In the genomic region with DNA sequence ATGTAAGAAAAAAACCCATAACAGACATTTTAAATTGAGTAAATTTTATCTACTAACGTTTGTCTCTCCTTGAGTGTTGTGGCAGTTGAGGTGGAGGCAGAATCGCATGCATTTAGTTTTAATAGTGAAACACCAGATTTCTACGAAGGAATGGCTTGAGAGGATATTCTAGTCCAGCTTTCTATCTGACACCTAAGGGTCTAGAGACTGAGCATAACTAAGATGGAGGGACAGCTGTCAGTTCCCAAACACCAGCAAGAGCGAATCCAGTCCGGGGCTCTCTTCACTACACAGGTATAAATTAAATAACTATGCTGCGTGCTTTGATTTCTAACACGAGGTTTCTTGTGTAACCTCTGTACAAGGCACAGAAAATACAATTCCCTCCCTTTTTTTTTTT, we compare ENCODE assay signal across 9 cellular contexts. TPM values are rescaled to one million over a fixed set of nuclear protein-coding genes. Genes with fewer than 3 reads are reported as not detected.
DNase-seq lines count a peak whose midpoint lies in the region; ATAC-seq and TF ChIP-seq lines count a peak whose summit lies in the region.
"Had no signal": no experiment of that assay in that cellular context is flagged by ENCODE, and none has a peak within 500 bp of the region (broad histone marks: within the 10 kb centered on the region; RNA-seq: fewer than 3 reads in every experiment).

No MANE protein-coding gene starts in this region.

- no peak for DNase-seq in CD8-positive, alpha-beta memory T cell
- DNase-seq in coronary artery (ENCODE audit: low spot score) (no peak), neural crest cell (ENCODE audit: low read depth, low spot score) (no peak), SW480 (ENCODE audit: low spot score) (no peak)

- H3K27ac ChIP-seq in CD8-positive, alpha-beta memory T cell (ENCODE audit: low read depth, low read length) = peak overlapping the region; percentile 89
- no peak overlapping the region for H3K27ac ChIP-seq in coronary artery

- peaks cover 62 to 83% (median 77%) of the 10 kb centered on the region in 3 donors for H3K4me1 Mint-ChIP-seq in CD8-positive, alpha-beta memory T cell
- peaks cover 32% of the 10 kb centered on the region for H3K4me1 Mint-ChIP-seq in neural crest cell

- no peaks in the 10 kb centered on the region for H3K27me3 ChIP-seq in CD8-positive, alpha-beta memory T cell (ENCODE audit: insufficient read depth, low read length, poor library complexity, severe bottlenecking)
- H3K27me3 ChIP-seq in Loucy (ENCODE audit: insufficient read depth, low read length, poor library complexity, severe bottlenecking) = no peaks in the 10 kb centered on the region
- H3K27me3 ChIP-seq: foreskin keratinocyte had no signal

- H3K4me1 ChIP-seq in CD8-positive, alpha-beta memory T cell (ENCODE audit: insufficient read depth, low read length) = peaks cover 57% of the 10 kb centered on the region
- peaks cover 65% of the 10 kb centered on the region for H3K4me1 ChIP-seq in Loucy (ENCODE audit: insufficient read depth, low read length, poor library complexity, severe bottlenecking)

- H3F3A ChIP-seq in Loucy (ENCODE audit: low read depth) = 0 out of 2 replicates have a peak, but pooled peaks cover 5% of the 10 kb centered on the region

- no peak overlapping the region for H2AFZ ChIP-seq in Loucy (ENCODE audit: low read length)

- peaks cover 0 to 33% (median 1%) of the 10 kb centered on the region in 3 donors for H3K36me3 Mint-ChIP-seq in CD8-positive, alpha-beta memory T cell
- H3K36me3 Mint-ChIP-seq in neural crest cell (ENCODE audit: low read depth) = no peaks in the 10 kb centered on the region

- H3K79me2 ChIP-seq in Loucy (ENCODE audit: insufficient read depth, low read length) = peaks cover 89% of the 10 kb centered on the region

- H3K9me3 Mint-ChIP-seq in CD8-positive, alpha-beta memory T cell = peaks cover 0 to 2% (median 0%) of the 10 kb centered on the region in 5 donors
- H3K9me3 Mint-ChIP-seq in neural crest cell = no peaks in the 10 kb centered on the region

- H3K9me3 ChIP-seq in CD8-positive, alpha-beta memory T cell (ENCODE audit: low read length) = no peaks in the 10 kb centered on the region
- no peaks in the 10 kb centered on the region for H3K9me3 ChIP-seq in Loucy (ENCODE audit: insufficient read depth, low read depth, low read length)

- H3K27ac Mint-ChIP-seq in CD8-positive, alpha-beta memory T cell = peak overlapping the region; percentile 72 to 100 (median 99)
- no peak overlapping the region for H3K27ac Mint-ChIP-seq in neural crest cell (ENCODE audit: unreplicated experiment)

- peak overlapping the region; percentile 96 for H3K4me2 ChIP-seq in Loucy (ENCODE audit: low read depth, low read length, poor library complexity, severe bottlenecking)

- TF ChIP-seq CTCF in Loucy (conservative IDR thresholded peaks at IDR 0.05; ENCODE audit: low read length) (no peak), coronary artery (IDR thresholded peaks at IDR 0.05) (no peak), neural crest cell (conservative IDR thresholded peaks at IDR 0.05) (no peak)

- CTCF ChIA-PET in CD8-positive, alpha-beta memory T cell (lab: Charles Lee) = no interaction called here

- H3K9ac ChIP-seq in Loucy (ENCODE audit: low read depth, low read length, poor library complexity, severe bottlenecking) = peak overlapping the region; percentile 88

- POLR2A ChIA-PET in CD8-positive, alpha-beta memory T cell (lab: Charles Lee) = no interaction called here

- peak overlapping the region; percentile 75 for H3K4me3 ChIP-seq in CD8-positive, alpha-beta memory T cell (ENCODE audit: low read length)
- H3K4me3 ChIP-seq in Loucy (ENCODE audit: low read length, poor library complexity, severe bottlenecking) (peak overlapping the region; percentile 90), coronary artery (peak overlapping the region; percentile 89)

- peaks cover 54% of the 10 kb centered on the region for H4K20me1 ChIP-seq in Loucy (ENCODE audit: insufficient read depth, low read length, poor library complexity, severe bottlenecking)

- no peaks in the 10 kb centered on the region for H3K36me3 ChIP-seq in CD8-positive, alpha-beta memory T cell (ENCODE audit: insufficient read depth, low read length)
- no peaks in the 10 kb centered on the region for H3K36me3 ChIP-seq in Loucy (ENCODE audit: insufficient read depth, low read length)

- H3K9me2 ChIP-seq in Loucy (replicated peaks; ENCODE audit: low read depth, low read length) = no peaks in the 10 kb centered on the region

- ATAC-seq in HG03025 (IDR thresholded peaks at IDR 0.05; ENCODE audit: low FRiP score, unreplicated experiment) = no peak
- no peak for ATAC-seq in HG03135 (IDR thresholded peaks at IDR 0.05; ENCODE audit: unreplicated experiment)
- no peak for ATAC-seq in GM21515 (IDR thresholded peaks at IDR 0.05; ENCODE audit: unreplicated experiment)
- ATAC-seq: foreskin keratinocyte had no signal

- H3K27me3 Mint-ChIP-seq in CD8-positive, alpha-beta memory T cell = no peaks in the 10 kb centered on the region
- no peaks in the 10 kb centered on the region for H3K27me3 Mint-ChIP-seq in neural crest cell (ENCODE audit: low read depth)

- peak overlapping the region; percentile 95 to 99 (median 98) for H3K4me3 Mint-ChIP-seq in CD8-positive, alpha-beta memory T cell
- peak overlapping the region; percentile 96 for H3K4me3 Mint-ChIP-seq in neural crest cell

RNA-seq across cellular contexts. Expression of gene NCBP1, which starts 1.4 kb away (rescaled TPM):
- 10 to 100 TPM; 47.7 to 49.6 TPM for total RNA-seq in CD8-positive, alpha-beta memory T cell
- polyA plus RNA-seq in CD8-positive, alpha-beta memory T cell = 15.4 TPM
- total RNA-seq in neural crest cell = 51.4 and 52.2 TPM in 2 replicates

RNA-seq across cellular contexts. Expression of gene TSTD2, which starts 1.9 kb away (rescaled TPM):
- total RNA-seq in CD8-positive, alpha-beta memory T cell = 10 to 100 TPM; 13.8 to 14.7 TPM
- polyA plus RNA-seq in CD8-positive, alpha-beta memory T cell = 5.7 TPM
- 24.4 and 29.4 TPM in 2 replicates for total RNA-seq in neural crest cell
